25 cellular contexts compared by ENCODE assay signal in genomic region chr17:79127534-79128135, GRCh38. TPM values are rescaled to one million over a fixed set of nuclear protein-coding genes. Genes with fewer than 3 reads are reported as not detected.
DNase-seq lines count a peak whose midpoint lies in the region; TF ChIP-seq lines count a peak whose summit lies in the region.
"Had no signal": no experiment of that assay in that cellular context is flagged by ENCODE, and none has a peak within 500 bp of the region (broad histone marks: within the 10 kb centered on the region; RNA-seq: fewer than 3 reads in every experiment).

No MANE protein-coding gene starts in this region.

- H3F3A ChIP-seq in neural progenitor cell (ENCODE audit: low read depth): no peaks in the 10 kb centered on the region

- POLR2A ChIA-PET in activated CD4-positive, alpha-beta T cell treated with anti-CD3 and anti-CD28 coated beads, Interleukin-2, amount 10 ng/mL, durations not matched to agents 7 days and 5 days (lab: Charles Lee): no interaction called here

- peak overlapping the region; percentile 19 for H3K27ac Mint-ChIP-seq in activated CD4-positive, alpha-beta T cell treated with anti-CD3 and anti-CD28 coated beads, Interleukin-2, amount 10 ng/mL, durations not matched to agents 7 days and 5 days
- peak overlapping the region; percentile 34 for H3K27ac Mint-ChIP-seq in neural progenitor cell
- H3K27ac Mint-ChIP-seq: B cell; CD14-positive monocyte; CD4-positive, alpha-beta memory T cell; CD4-positive, CD25-positive, alpha-beta regulatory T cell; CD8-positive, alpha-beta memory T cell had no signal

- no peaks in the 10 kb centered on the region for H3K79me2 ChIP-seq in neural progenitor cell (ENCODE audit: low read depth)

- no peaks in the 10 kb centered on the region for H3K4me1 Mint-ChIP-seq in activated CD4-positive, alpha-beta T cell treated with anti-CD3 and anti-CD28 coated beads, Interleukin-2, amount 10 ng/mL, durations not matched to agents 7 days and 5 days
- peaks cover 10% of the 10 kb centered on the region for H3K4me1 Mint-ChIP-seq in neural progenitor cell
- H3K4me1 Mint-ChIP-seq: B cell; CD14-positive monocyte; CD4-positive, alpha-beta memory T cell; CD4-positive, CD25-positive, alpha-beta regulatory T cell; CD8-positive, alpha-beta memory T cell had no signal

- H2AFZ ChIP-seq in neural progenitor cell (replicated peaks): no peak overlapping the region

- H3K27me3 ChIP-seq in H7 (ENCODE audit: control insufficient read depth, insufficient read depth, low read length): no peaks in the 10 kb centered on the region
- H3K27me3 ChIP-seq in neural progenitor cell: no peaks in the 10 kb centered on the region

- H3K4me2 ChIP-seq in neural progenitor cell: no peak overlapping the region
- H3K4me2 ChIP-seq: A549 had no signal

- TF ChIP-seq CTCF in neural progenitor cell (IDR thresholded peaks at IDR 0.05): no peak

- no peaks in the 10 kb centered on the region for H4K20me1 ChIP-seq in neural progenitor cell (ENCODE audit: low read depth)

- DNase-seq in activated CD4-positive, alpha-beta T cell treated with anti-CD3 and anti-CD28 coated beads, Interleukin-2, amount 10 ng/mL, durations not matched to agents 7 days and 5 days: no peak
- no peak for DNase-seq in activated CD4-positive, alpha-beta T cell treated with anti-CD3 and anti-CD28 coated beads for 1 hour
- DNase-seq in H7 (peak; percentile 56), neural progenitor cell (ENCODE audit: low spot score) (no peak), KG1 (lab: John Stamatoyannopoulos, UW) (no peak), C1 segment of cervical spinal cord (lab: John Stamatoyannopoulos, UW) (no peak), DMS 273 (lab: John Stamatoyannopoulos, UW; ENCODE audit: unreplicated experiment) (no peak)
- DNase-seq: AML-193; Calu3; CD4-positive, alpha-beta memory T cell; CD4-positive, CD25-positive, alpha-beta regulatory T cell; CD8-positive, alpha-beta memory T cell; COR-L47; DMS 273 treated with DMSO at 0.1 percent for 48 hours; DMS153; DMS53; DMS79; DND-41; EL; GDM1 had no signal

- no peak overlapping the region for H3K4me3 Mint-ChIP-seq in activated CD4-positive, alpha-beta T cell treated with anti-CD3 and anti-CD28 coated beads, Interleukin-2, amount 10 ng/mL, durations not matched to agents 7 days and 5 days
- H3K4me3 Mint-ChIP-seq in neural progenitor cell: no peak overlapping the region
- H3K4me3 Mint-ChIP-seq: B cell; CD14-positive monocyte; CD4-positive, alpha-beta memory T cell; CD4-positive, CD25-positive, alpha-beta regulatory T cell; CD8-positive, alpha-beta memory T cell had no signal

- no peaks in the 10 kb centered on the region for H3K36me3 Mint-ChIP-seq in activated CD4-positive, alpha-beta T cell treated with anti-CD3 and anti-CD28 coated beads, Interleukin-2, amount 10 ng/mL, durations not matched to agents 7 days and 5 days (ENCODE audit: low read depth)
- H3K36me3 Mint-ChIP-seq in neural progenitor cell: no peaks in the 10 kb centered on the region
- H3K36me3 Mint-ChIP-seq: CD14-positive monocyte; CD4-positive, alpha-beta memory T cell; CD4-positive, CD25-positive, alpha-beta regulatory T cell; CD8-positive, alpha-beta memory T cell had no signal

- no peaks in the 10 kb centered on the region for H3K9me3 Mint-ChIP-seq in activated CD4-positive, alpha-beta T cell treated with anti-CD3 and anti-CD28 coated beads, Interleukin-2, amount 10 ng/mL, durations not matched to agents 7 days and 5 days
- peaks cover 2% of the 10 kb centered on the region for H3K9me3 Mint-ChIP-seq in neural progenitor cell
- H3K9me3 Mint-ChIP-seq: CD4-positive, CD25-positive, alpha-beta regulatory T cell; CD8-positive, alpha-beta memory T cell had no signal

- no peaks in the 10 kb centered on the region for H3K36me3 ChIP-seq in H7 (replicated peaks; ENCODE audit: control insufficient read depth, insufficient read depth, low read length)
- H3K36me3 ChIP-seq in neural progenitor cell: no peaks in the 10 kb centered on the region

- H3K27ac ChIP-seq in neural progenitor cell: no peak overlapping the region
- H3K27ac ChIP-seq: 22Rv1, A549 had no signal

- no peak overlapping the region for H3K9ac ChIP-seq in neural progenitor cell

- H3K4me3 ChIP-seq in H7 (ENCODE audit: insufficient read depth, low read depth, low read length) (no peak overlapping the region), neural progenitor cell (no peak overlapping the region)
- H3K4me3 ChIP-seq: A549, GM12878 had no signal

- no peaks in the 10 kb centered on the region for H3K27me3 Mint-ChIP-seq in activated CD4-positive, alpha-beta T cell treated with anti-CD3 and anti-CD28 coated beads, Interleukin-2, amount 10 ng/mL, durations not matched to agents 7 days and 5 days
- H3K27me3 Mint-ChIP-seq in neural progenitor cell (ENCODE audit: insufficient read depth, low read depth): peaks cover 10% of the 10 kb centered on the region

- no peaks in the 10 kb centered on the region for H3K4me1 ChIP-seq in neural progenitor cell
- H3K4me1 ChIP-seq: A549 had no signal

- no peaks in the 10 kb centered on the region for H3K9me3 ChIP-seq in neural progenitor cell (ENCODE audit: low read depth)
- H3K9me3 ChIP-seq: A549 had no signal

- CTCF ChIA-PET in activated CD4-positive, alpha-beta T cell treated with anti-CD3 and anti-CD28 coated beads, Interleukin-2, amount 10 ng/mL, durations not matched to agents 7 days and 5 days (lab: Charles Lee): no interaction called here

RNA-seq across cellular contexts. Expression of gene ENGASE, which starts 53.0 kb away (rescaled TPM):
- total RNA-seq in activated CD4-positive, alpha-beta T cell treated with anti-CD3 and anti-CD28 coated beads, Interleukin-2, amount 10 ng/mL, durations not matched to agents 7 days and 5 days: 10 to 100 TPM; 30.8 to 36.1 TPM
- 13.3 and 21.3 TPM in 2 replicates for total RNA-seq in H7 (2014; rRNA removed; shearing (Covaris generic))
- 11.7 and 29.4 TPM in 2 replicates for total RNA-seq in neural progenitor cell (ENCODE audit: low replicate concordance)
